In genomic region chr12:55789171-55789570, GRCh38 we compare ENCODE assay signal across 21 cellular contexts. TPM values are rescaled to one million over a fixed set of nuclear protein-coding genes. Genes with fewer than 3 reads are reported as not detected.
"Had no signal": no experiment of that assay in that cellular context is flagged by ENCODE, and none has a peak within 500 bp of the region (broad histone marks: within the 10 kb centered on the region; RNA-seq: fewer than 3 reads in every experiment).

No MANE protein-coding gene starts in this region.

- H3K27me3 Mint-ChIP-seq: central memory CD8-positive, alpha-beta T cell; dendritic cell treated with granulocyte-macrophage colony-stimulating factor and Interleukin-4, amounts not matched to agents 40 ng/mL and 50 ng/mL, for 4 days; stimulated activated memory B cell treated with anti-CD40 and anti-IgM and Interleukin-4, amounts not matched to agents 10 μg/mL and 1 μg/mL and 100 μg/mL, for 72 hours; stimulated activated naive CD8-positive, alpha-beta T cell treated with anti-CD3 and anti-CD28 coated beads, Interleukin-15, Interleukin-2, amounts not matched to agents 100 ng/mL and 50 ng/mL, for 24 hours had no signal

- DNase-seq: foreskin melanocyte; head of caudate nucleus; kidney; left colon; mammary epithelial cell; natural killer cell; nucleus accumbens; ovary; spleen; stimulated activated CD4-positive, alpha-beta T cell treated with anti-CD3 and anti-CD28 coated beads, Interleukin-15, amount 100 ng/mL, for 24 hours; stimulated activated CD4-positive, alpha-beta T cell treated with anti-CD3 and anti-CD28 coated beads, Interleukin-1b, Interleukin-23, amount 100 ng/mL, for 48 hours; stimulated activated CD4-positive, alpha-beta T cell treated with anti-CD3 and anti-CD28 coated beads, Interleukin-4, amount 100 ng/mL, for 24 hours; tibial artery had no signal

- H3K36me3 ChIP-seq: ovary had no signal

- H2AFZ ChIP-seq: hepatocyte, neural progenitor cell had no signal

- H3K9me3 Mint-ChIP-seq: central memory CD8-positive, alpha-beta T cell; dendritic cell treated with granulocyte-macrophage colony-stimulating factor and Interleukin-4, amounts not matched to agents 40 ng/mL and 50 ng/mL, for 4 days; natural killer cell; neural progenitor cell; stimulated activated memory B cell treated with anti-CD40 and anti-IgM and Interleukin-4, amounts not matched to agents 10 μg/mL and 1 μg/mL and 100 μg/mL, for 72 hours; stimulated activated naive CD8-positive, alpha-beta T cell treated with anti-CD3 and anti-CD28 coated beads, Interleukin-15, Interleukin-2, amounts not matched to agents 100 ng/mL and 50 ng/mL, for 24 hours had no signal

- H3K27me3 ChIP-seq: hepatocyte, neural progenitor cell, ovary, spleen, tibial artery had no signal

- H3K27ac ChIP-seq: hepatocyte, neural progenitor cell, ovary, spleen, tibial artery had no signal

- H3K4me1 ChIP-seq: neural progenitor cell, spleen, tibial artery had no signal

- H3K4me3 Mint-ChIP-seq: central memory CD8-positive, alpha-beta T cell; dendritic cell treated with granulocyte-macrophage colony-stimulating factor and Interleukin-4, amounts not matched to agents 40 ng/mL and 50 ng/mL, for 4 days; natural killer cell; stimulated activated memory B cell treated with anti-CD40 and anti-IgM and Interleukin-4, amounts not matched to agents 10 μg/mL and 1 μg/mL and 100 μg/mL, for 72 hours; stimulated activated naive CD8-positive, alpha-beta T cell treated with anti-CD3 and anti-CD28 coated beads, Interleukin-15, Interleukin-2, amounts not matched to agents 100 ng/mL and 50 ng/mL, for 24 hours had no signal

- H3K4me2 ChIP-seq: hepatocyte, neural progenitor cell had no signal

- H3K9ac ChIP-seq: neural progenitor cell had no signal

- H3K9me3 ChIP-seq: ovary, spleen, tibial artery had no signal

- H3K4me3 ChIP-seq: hepatocyte, neural progenitor cell, ovary, spleen, tibial artery had no signal

- H3K27ac Mint-ChIP-seq: natural killer cell; neural progenitor cell; stimulated activated memory B cell treated with anti-CD40 and anti-IgM and Interleukin-4, amounts not matched to agents 10 μg/mL and 1 μg/mL and 100 μg/mL, for 72 hours; stimulated activated naive CD8-positive, alpha-beta T cell treated with anti-CD3 and anti-CD28 coated beads, Interleukin-15, Interleukin-2, amounts not matched to agents 100 ng/mL and 50 ng/mL, for 24 hours had no signal

- ATAC-seq: left colon; natural killer cell; sciatic nerve; stimulated activated memory B cell treated with anti-CD40 and anti-IgM and Interleukin-4, amounts not matched to agents 10 μg/mL and 1 μg/mL and 100 μg/mL, for 72 hours had no signal

- H3K4me1 Mint-ChIP-seq: natural killer cell; neural progenitor cell; stimulated activated memory B cell treated with anti-CD40 and anti-IgM and Interleukin-4, amounts not matched to agents 10 μg/mL and 1 μg/mL and 100 μg/mL, for 72 hours had no signal

RNA-seq across cellular contexts. Expression of gene MMP19, which starts 53.6 kb away (rescaled TPM):
- total RNA-seq: temporal lobe had no signal
